ENCODE assay signal across 10 cellular contexts in the genomic region with DNA sequence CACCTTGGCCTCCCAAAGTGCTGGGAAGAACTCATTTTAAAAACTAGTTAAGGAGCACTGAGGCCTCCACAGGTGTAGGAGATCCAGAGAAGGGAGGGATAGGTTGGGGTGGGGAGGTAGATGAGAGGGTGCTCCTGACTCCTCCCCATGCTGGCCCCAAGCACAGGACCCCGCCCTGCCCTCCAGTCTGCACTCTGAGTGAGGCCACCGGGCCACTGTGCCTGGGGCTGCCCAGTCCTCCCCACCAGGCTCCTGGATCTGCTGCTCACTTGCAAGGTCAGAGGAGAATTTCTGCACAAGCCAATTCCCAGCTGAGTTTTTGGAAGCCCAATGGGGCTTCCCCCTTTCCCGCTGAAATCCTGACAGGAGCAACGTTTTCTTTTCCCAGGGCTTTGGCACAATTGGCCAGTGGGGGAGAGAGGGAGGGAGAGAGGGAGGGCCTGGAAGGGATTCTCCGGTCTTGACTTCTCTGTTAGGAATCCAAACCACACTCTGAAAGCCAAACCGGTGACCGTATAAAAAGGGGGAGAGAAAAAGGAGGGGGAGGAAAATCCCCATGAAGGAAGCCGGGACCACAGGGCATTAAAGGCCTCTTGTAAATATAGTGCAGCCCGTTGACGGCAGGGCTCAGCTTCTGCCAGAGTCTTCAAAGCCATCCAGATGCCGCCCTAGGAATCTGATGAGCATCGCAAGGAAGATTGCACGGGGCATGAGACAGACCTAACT.
DNase-seq lines count a peak whose midpoint lies in the region; ATAC-seq lines count a peak whose summit lies in the region.
"Had no signal": no experiment of that assay in that cellular context is flagged by ENCODE, and none has a peak within 500 bp of the region (broad histone marks: within the 10 kb centered on the region; RNA-seq: fewer than 3 reads in every experiment).

No MANE protein-coding gene starts in this region.

- DNase-seq in GOT3 (lab: John Stamatoyannopoulos, UW) (peak; percentile 62), amniotic stem cell (lab: John Stamatoyannopoulos, UW) (peak; percentile 83), hepatic stellate cell (ENCODE audit: low spot score) (peak; percentile 86), sciatic nerve (ENCODE audit: low spot score) (no peak), DMS114 treated with DMSO at 0.1 percent for 48 hours (lab: John Stamatoyannopoulos, UW; ENCODE audit: unreplicated experiment) (no peak), activated gamma-delta T cell (lab: John Stamatoyannopoulos, UW) (no peak), NCI-H2029 (lab: John Stamatoyannopoulos, UW) (no peak)
- DNase-seq: activated CD4-positive, alpha-beta T cell treated with anti-CD3 and anti-CD28 coated beads for 4 hours; NCI-H1048 had no signal

- intact Hi-C loops in sciatic nerve (cut with DNase I), result no loop called here

- peak; percentile 86 for ATAC-seq in sciatic nerve
- ATAC-seq in GM19328 (IDR thresholded peaks at IDR 0.05; ENCODE audit: unreplicated experiment), result no peak

Comparison
In these comparisons a context has a peak if more than half of its experiments do, and no peak if none do; other contexts are left out.
1. DNase-seq: peak in GOT3 (single experiment), amniotic stem cell (single experiment) and hepatic stellate cell (single experiment); none in sciatic nerve (single experiment), DMS114 treated with DMSO at 0.1 percent for 48 hours (single experiment), activated gamma-delta T cell (single experiment) and NCI-H2029 (single experiment).